Comparison of ENCODE assay signal across 17 cellular contexts in genomic region chr4:189414021-189414420, GRCh38.
DNase-seq lines count a peak whose midpoint lies in the region; TF ChIP-seq lines count a peak whose summit lies in the region.
"Had no signal": no experiment of that assay in that cellular context is flagged by ENCODE, and none has a peak within 500 bp of the region (broad histone marks: within the 10 kb centered on the region; RNA-seq: fewer than 3 reads in every experiment).

No MANE protein-coding gene starts in this region.

- peak overlapping the region; percentile 60 for H3K27ac Mint-ChIP-seq in neural crest cell (ENCODE audit: unreplicated experiment)
- H3K27ac Mint-ChIP-seq: B cell; CD14-positive monocyte; CD4-positive, alpha-beta T cell; CD8-positive, alpha-beta memory T cell; H9 had no signal

- peak overlapping the region; percentile 34 for H3K4me3 Mint-ChIP-seq in neural crest cell
- H3K4me3 Mint-ChIP-seq: B cell; CD14-positive monocyte; CD4-positive, alpha-beta T cell; CD8-positive, alpha-beta memory T cell; H9 had no signal

- no peaks in the 10 kb centered on the region for H3K27me3 Mint-ChIP-seq in neural crest cell (ENCODE audit: low read depth)
- H3K27me3 Mint-ChIP-seq: B cell; CD4-positive, alpha-beta T cell; CD8-positive, alpha-beta memory T cell had no signal

- H3K9me3 Mint-ChIP-seq in neural crest cell = peaks cover 16% of the 10 kb centered on the region
- H3K9me3 Mint-ChIP-seq: CD4-positive, alpha-beta T cell had no signal

- DNase-seq in DMS153 (lab: John Stamatoyannopoulos, UW) (peak; percentile 3), DMS153 treated with DMSO at 0.1 percent for 48 hours (lab: John Stamatoyannopoulos, UW; ENCODE audit: unreplicated experiment) (no peak), SK-MEL-5 (ENCODE audit: low read depth, low spot score) (peak; percentile 77), foreskin melanocyte (peak; percentile 71), neural crest cell (ENCODE audit: low read depth, low spot score) (no peak), superior temporal gyrus (ENCODE audit: extremely low spot score) (no peak), GM13976 (ENCODE audit: low spot score) (no peak), epidermal melanocyte (ENCODE audit: insufficient read length, low spot score) (no peak)
- DNase-seq: Caco-2; CD4-positive, alpha-beta T cell; CD8-positive, alpha-beta memory T cell; DMS53; DMS79 treated with DMSO at 0.1 percent for 48 hours; GF-D8; H9 had no signal

- peaks cover 11% of the 10 kb centered on the region for H3K4me1 Mint-ChIP-seq in neural crest cell
- H3K4me1 Mint-ChIP-seq: B cell; CD14-positive monocyte; CD8-positive, alpha-beta memory T cell; H9 had no signal

- in situ Hi-C loops in SK-MEL-5 (cut with HindIII; ENCODE audit: low pct_unique_long_range_greater_than_20kb, low sequenced_read_pairs) (no loop called here), GM13976 (cut with MboI; ENCODE audit: low sequenced_read_pairs, unreplicated experiment) (no loop called here)

- H3K36me3 Mint-ChIP-seq in neural crest cell (ENCODE audit: low read depth) = peaks cover 14% of the 10 kb centered on the region
- H3K36me3 Mint-ChIP-seq: CD14-positive monocyte; CD8-positive, alpha-beta memory T cell had no signal

- TF ChIP-seq CTCF in neural crest cell (conservative IDR thresholded peaks at IDR 0.05) = no peak
- TF ChIP-seq CTCF in GM13976 (IDR thresholded peaks at IDR 0.05; ENCODE audit: borderline replicate concordance, control extremely low read depth, extremely low read depth, insufficient read depth, missing control alignments) = no peak

Comparison
In these comparisons a context has a peak if more than half of its experiments do, and no peak if none do; other contexts are left out.
1. DNase-seq: peak in DMS153 (single experiment), SK-MEL-5 (single experiment) and foreskin melanocyte (single experiment); none in DMS153 treated with DMSO at 0.1 percent for 48 hours (single experiment), neural crest cell (single experiment), superior temporal gyrus (single experiment), GM13976 (single experiment) and epidermal melanocyte (single experiment).